In the genomic region with DNA sequence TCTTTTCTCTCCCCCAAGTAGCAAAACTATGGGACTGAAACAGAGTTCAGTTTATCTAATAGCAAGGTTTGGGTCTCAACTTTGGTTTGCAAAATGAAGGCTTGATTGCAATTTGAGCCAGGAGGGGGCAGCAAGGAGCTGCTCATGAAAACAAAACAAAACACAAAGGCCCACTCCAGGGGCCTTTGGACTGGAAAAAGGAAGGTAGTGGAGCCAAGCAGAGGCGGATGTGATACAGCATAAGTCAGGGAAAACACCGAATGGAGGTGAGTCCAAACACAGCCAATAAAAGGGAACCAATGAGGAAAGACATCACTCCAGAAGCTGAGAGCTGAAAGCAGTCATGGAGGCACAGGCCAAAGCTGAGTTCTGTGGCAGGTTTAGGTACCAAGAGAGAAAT, we compare ENCODE assay signal across 8 cellular contexts.
DNase-seq lines count a peak whose midpoint lies in the region; ATAC-seq and TF ChIP-seq lines count a peak whose summit lies in the region.

No MANE protein-coding gene starts in this region.

- in situ Hi-C loops in Panc1 (cut with HindIII; ENCODE audit: low pct_unique_long_range_greater_than_20kb, low sequenced_read_pairs): no loop called here

- H3K4me1 ChIP-seq in heart right ventricle (no peaks in the 10 kb centered on the region), Panc1 (ENCODE audit: control insufficient read depth, insufficient read depth, low read length) (no peaks in the 10 kb centered on the region)

- no peaks in the 10 kb centered on the region for H3K9me3 Mint-ChIP-seq in activated naive CD8-positive, alpha-beta T cell treated with anti-CD3 and anti-CD28 coated beads, Interleukin-2, amount 10 ng/mL, durations not matched to agents 7 days and 5 days

- CTCF ChIA-PET in Panc1 (lab: Charles Lee): interaction anchor here (1.3 kb wide), 1 partner anchor 866 kb away, joined by 3 read pairs; no protein-coding TSS in a partner anchor

- H3K27me3 ChIP-seq in heart right ventricle (no peaks in the 10 kb centered on the region), Panc1 (ENCODE audit: control insufficient read depth, insufficient read depth, low read length) (no peaks in the 10 kb centered on the region)

- H3K4me3 Mint-ChIP-seq in activated naive CD8-positive, alpha-beta T cell treated with anti-CD3 and anti-CD28 coated beads, Interleukin-2, amount 10 ng/mL, durations not matched to agents 7 days and 5 days: no peak overlapping the region

- no TSS peak for BruUV-seq in Panc1 (replicated peaks; lab: Mats Ljungman, UMichigan)

- DNase-seq in heart right ventricle (peak in 1 of 2 donors; percentile 17), cardiac septum (ENCODE audit: low spot score) (no peak), Panc1 (ENCODE audit: low read depth, low spot score) (peak; percentile 8), iris pigment epithelial cell (ENCODE audit: low read depth) (peak; percentile 43), 8988T (no peak)
- DNase-seq in activated naive CD8-positive, alpha-beta T cell treated with anti-CD3 and anti-CD28 coated beads, Interleukin-2, amount 10 ng/mL, durations not matched to agents 7 days and 5 days: peak; percentile 39
- peak; percentile 13 to 32 for DNase-seq in stimulated activated CD4-positive, alpha-beta T cell treated with anti-CD3 and anti-CD28 coated beads, Interleukin-4, amount 100 ng/mL, for 4 hours

- no peaks in the 10 kb centered on the region for H3K36me3 Mint-ChIP-seq in activated naive CD8-positive, alpha-beta T cell treated with anti-CD3 and anti-CD28 coated beads, Interleukin-2, amount 10 ng/mL, durations not matched to agents 7 days and 5 days

- H3K9me3 ChIP-seq in heart right ventricle (no peaks in the 10 kb centered on the region), Panc1 (ENCODE audit: control insufficient read depth, insufficient read depth, low read depth, low read length) (no peaks in the 10 kb centered on the region)

- no peaks in the 10 kb centered on the region for H3K4me1 Mint-ChIP-seq in activated naive CD8-positive, alpha-beta T cell treated with anti-CD3 and anti-CD28 coated beads, Interleukin-2, amount 10 ng/mL, durations not matched to agents 7 days and 5 days

- ATAC-seq in heart right ventricle (peak in 1 of 8 donors; percentile 33), HG02885 (IDR thresholded peaks at IDR 0.05; ENCODE audit: poor library complexity, unreplicated experiment) (peak; percentile 79), Panc1 (no peak)
- no peak for ATAC-seq in activated naive CD8-positive, alpha-beta T cell treated with anti-CD3 and anti-CD28 coated beads, Interleukin-2, amount 10 ng/mL, durations not matched to agents 7 days and 5 days (ENCODE audit: low read depth)

- H3K27ac Mint-ChIP-seq in activated naive CD8-positive, alpha-beta T cell treated with anti-CD3 and anti-CD28 coated beads, Interleukin-2, amount 10 ng/mL, durations not matched to agents 7 days and 5 days: no peak overlapping the region

- WGBS in heart right ventricle, 2 donors: 44 to 46% methylated on average over 2 of the region's 2 CpGs

- intact Hi-C loops in heart right ventricle (cut with DNase I): loop anchor here in 3 of 10 donors (5.0 to 10.0 kb wide), 2 partner anchors 867 to 870 kb away; no protein-coding TSS in a partner anchor
- intact Hi-C loops in cardiac septum (cut with DNase I): loop anchor here (10.0 kb wide), 1 partner anchor 860 kb away; no protein-coding TSS in a partner anchor
- intact Hi-C loops in Panc1 (cut with micrococcal nuclease; ENCODE audit: unreplicated experiment): no loop called here

- H3K27me3 Mint-ChIP-seq in activated naive CD8-positive, alpha-beta T cell treated with anti-CD3 and anti-CD28 coated beads, Interleukin-2, amount 10 ng/mL, durations not matched to agents 7 days and 5 days: peaks cover 2% of the 10 kb centered on the region

- peak in 8 of 9 donors; percentile 40 to 69 (median 61) for TF ChIP-seq CTCF in heart right ventricle (IDR thresholded peaks at IDR 0.05)
- TF ChIP-seq CTCF in Panc1 (IDR thresholded peaks at IDR 0.05): peak; percentile 60

- H3K27ac ChIP-seq in heart right ventricle (no peak overlapping the region), Panc1 (ENCODE audit: low read length) (no peak overlapping the region)

- H3K36me3 ChIP-seq in heart right ventricle (no peaks in the 10 kb centered on the region), Panc1 (ENCODE audit: control insufficient read depth, insufficient read depth, low read length) (no peaks in the 10 kb centered on the region)

- POLR2A ChIA-PET in Panc1 (lab: Charles Lee): no interaction called here
- POLR2A ChIA-PET in activated naive CD8-positive, alpha-beta T cell treated with anti-CD3 and anti-CD28 coated beads, Interleukin-2, amount 10 ng/mL, durations not matched to agents 7 days and 5 days (lab: Charles Lee): no interaction called here

- no peak overlapping the region for H3K4me3 ChIP-seq in heart right ventricle
- H3K4me3 ChIP-seq in Panc1 (ENCODE audit: low read depth in 2 of 2, low read length in 2 of 2): no peak overlapping the region

Comparison
In these comparisons a context has a peak if more than half of its experiments do, and no peak if none do; other contexts are left out.
1. DNase-seq: peak in Panc1 (single experiment), activated naive CD8-positive, alpha-beta T cell treated with anti-CD3 and anti-CD28 coated beads, Interleukin-2, amount 10 ng/mL, durations not matched to agents 7 days and 5 days (single experiment), iris pigment epithelial cell (single experiment) and stimulated activated CD4-positive, alpha-beta T cell treated with anti-CD3 and anti-CD28 coated beads, Interleukin-4, amount 100 ng/mL, for 4 hours (2 of 2); none in cardiac septum (single experiment) and 8988T (single experiment).